ENCODE assay signal across 8 cellular contexts in the genomic region with DNA sequence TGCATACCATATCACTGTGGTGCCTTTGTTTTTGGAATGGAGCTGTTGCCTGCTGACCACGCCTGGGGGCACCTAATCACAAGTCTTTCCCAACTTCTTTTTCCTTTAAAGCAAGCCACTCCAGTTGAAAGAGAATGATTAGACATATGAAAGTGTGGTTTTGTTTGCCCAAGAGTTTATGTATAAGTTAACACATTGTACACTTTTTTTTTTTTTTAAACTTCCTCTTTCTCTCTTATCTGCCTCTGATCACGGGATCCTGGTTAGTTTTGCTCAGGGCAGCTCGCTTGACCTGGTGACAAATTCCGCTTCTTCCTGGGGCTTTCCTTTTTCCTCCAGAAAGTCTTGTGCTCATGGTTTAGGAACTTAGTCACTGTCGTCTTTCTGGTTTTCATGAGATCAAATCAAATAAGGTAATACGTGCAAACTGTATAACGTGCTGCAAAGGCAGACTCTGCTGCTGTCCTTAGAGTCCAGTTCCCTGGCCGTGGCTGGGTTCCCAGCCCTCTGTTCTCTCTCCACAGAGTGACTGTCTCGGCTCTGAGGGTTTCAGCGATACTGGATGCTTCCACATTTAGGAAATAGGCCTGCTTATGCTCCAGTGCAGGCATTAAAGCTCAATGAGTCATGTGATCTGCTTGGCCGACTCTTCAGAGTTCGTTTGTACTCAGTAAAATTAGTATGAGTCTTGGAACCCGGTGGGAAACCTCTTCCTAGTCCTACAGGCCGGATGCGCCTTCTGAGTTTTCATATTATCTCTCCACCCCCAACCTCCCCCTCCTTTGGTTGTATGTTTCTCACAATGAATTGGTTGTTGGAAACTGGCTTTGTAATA. TPM values are rescaled to one million over a fixed set of nuclear protein-coding genes. Genes with fewer than 3 reads are reported as not detected.
DNase-seq lines count a peak whose midpoint lies in the region; TF ChIP-seq lines count a peak whose summit lies in the region.

No MANE protein-coding gene starts in this region.

- H2BK15ac ChIP-seq in H9 (ENCODE audit: low read depth, low read length): no peak overlapping the region

- H3K79me2 ChIP-seq in H9 (ENCODE audit: insufficient read depth, low read length): peaks cover 8% of the 10 kb centered on the region; the same call in 1 of the 2 replicates

- H3K4me3 Mint-ChIP-seq in H9: no peak overlapping the region

- no peak overlapping the region for H3T11ph ChIP-seq in H9 (ENCODE audit: low read length)

- no peak overlapping the region for H4K5ac ChIP-seq in H9 (ENCODE audit: insufficient read length, low read depth, low read length)

- H3K9me3 ChIP-seq in H9 (ENCODE audit: control insufficient read depth, low read depth, low read length) (no peaks in the 10 kb centered on the region), MG63 (no peaks in the 10 kb centered on the region), neuron (ENCODE audit: low read length) (no peaks in the 10 kb centered on the region)

- H3K4me2 ChIP-seq in H9 (ENCODE audit: insufficient read depth, insufficient read length, low read length): no peak overlapping the region

- H3K27me3 ChIP-seq in H9 (ENCODE audit: insufficient read depth, low read length): no peaks in the 10 kb centered on the region
- no peaks in the 10 kb centered on the region for H3K27me3 ChIP-seq in MG63
- H3K27me3 ChIP-seq in neuron (ENCODE audit: insufficient read depth, low read length): no peaks in the 10 kb centered on the region

- H2BK20ac ChIP-seq in H9 (ENCODE audit: low read depth, low read length, poor library complexity, severe bottlenecking): peak overlapping the region; percentile 60

- H3K36me3 Mint-ChIP-seq in H9 (ENCODE audit: insufficient read depth in 1 of 3, low read depth in 3 of 3): peaks cover under 1 to 3% (median 2%) of the 10 kb centered on the region in 3 experiments; a peak in 5 of 7 replicates

- H3K14ac ChIP-seq in H9 (ENCODE audit: insufficient read depth, low read length): no peak overlapping the region

- no peak overlapping the region for H2AK5ac ChIP-seq in H9 (ENCODE audit: insufficient read length, low read length)

- H3K4ac ChIP-seq in H9 (ENCODE audit: low read depth, low read length): no peak overlapping the region

- no peak overlapping the region for H2BK5ac ChIP-seq in H9 (ENCODE audit: insufficient read length, low read length)

- H3K4me3 ChIP-seq in GM12875 (ENCODE audit: low read depth, low read length): peak overlapping the region; percentile 12
- H3K4me3 ChIP-seq in MG63: peak overlapping the region; percentile 20
- H3K4me3 ChIP-seq in fibroblast of villous mesenchyme (ENCODE audit: low read depth, low read length): peak overlapping the region; percentile 46
- peak overlapping the region; percentile 39 for H3K4me3 ChIP-seq in neuron (ENCODE audit: low read length)

- DNase-seq in H9: no peak
- DNase-seq in MG63: peak; percentile 83
- DNase-seq in activated T-cell treated with anti-CD3 and anti-CD28 coated beads, Interleukin-2, amount 50 U/mL, for 1 hour: peak; percentile 44
- DNase-seq in fibroblast of villous mesenchyme (ENCODE audit: low read depth): peak; percentile 93
- DNase-seq in NCI-H1092 (lab: John Stamatoyannopoulos, UW): no peak
- no peak for DNase-seq in NCI-H1436 (lab: John Stamatoyannopoulos, UW)

- H3K27me3 Mint-ChIP-seq in H9 (ENCODE audit: low read depth): no peaks in the 10 kb centered on the region

- H3K36me3 ChIP-seq in MG63 (no peaks in the 10 kb centered on the region), neuron (ENCODE audit: insufficient read depth, low read length) (no peaks in the 10 kb centered on the region)

- no peak overlapping the region for H3K23ac ChIP-seq in H9 (ENCODE audit: insufficient read length, low read depth, low read length)

- no peak overlapping the region for H2AFZ ChIP-seq in H9 (ENCODE audit: low read length)
- peak overlapping the region; percentile 92 for H2AFZ ChIP-seq in neuron (ENCODE audit: low read depth, low read length)

- H4K20me1 ChIP-seq in H9 (ENCODE audit: control insufficient read depth, insufficient read depth, insufficient read length): no peaks in the 10 kb centered on the region

- peaks cover 24 to 36% of the 10 kb centered on the region in 2 experiments for H3K4me1 Mint-ChIP-seq in H9

- H3K79me1 ChIP-seq in H9 (ENCODE audit: insufficient read depth, low read depth, low read length, poor library complexity, severe bottlenecking): peaks cover 10% of the 10 kb centered on the region

- no peaks in the 10 kb centered on the region for H3K9me3 Mint-ChIP-seq in H9

- no peak overlapping the region for H4K91ac ChIP-seq in H9 (ENCODE audit: insufficient read length, low read depth, low read length)

- no peak overlapping the region for H3K56ac ChIP-seq in H9 (ENCODE audit: insufficient read length, low read depth, low read length)

- H3K27ac ChIP-seq in H9 (ENCODE audit: insufficient read length, low read depth, low read length): no peak overlapping the region

- H3K18ac ChIP-seq in H9 (ENCODE audit: insufficient read length, low read depth, low read length): no peak overlapping the region

- H3K9ac ChIP-seq in H9 (ENCODE audit: extremely low read depth, insufficient read length, low read length): no peak overlapping the region

- no CpG with 5 or more reads among the region's 15 CpGs for WGBS in H9 (ENCODE audit: extremely low coverage, insufficient read length, low lambda C conversion rate)

- H4K8ac ChIP-seq in H9 (replicated peaks; ENCODE audit: insufficient read length, low read depth, low read length): no peak overlapping the region

- peak overlapping the region; percentile 70 to 90 (median 89) for H3K27ac Mint-ChIP-seq in H9

- H3K4me1 ChIP-seq in H9 (ENCODE audit: insufficient read depth, low read length) (peaks cover 3% of the 10 kb centered on the region; the same call in 1 of the 2 replicates), neuron (ENCODE audit: insufficient read depth, low read length) (peaks cover 6% of the 10 kb centered on the region)

- TF ChIP-seq CTCF in GM12875 (IDR thresholded peaks at IDR 0.05; ENCODE audit: borderline replicate concordance, insufficient read depth, low read depth, low read length): no peak
- TF ChIP-seq CTCF in H9 (conservative IDR thresholded peaks at IDR 0.05): no peak
- peak; percentile 7 for TF ChIP-seq CTCF in fibroblast of villous mesenchyme (IDR thresholded peaks at IDR 0.05; ENCODE audit: insufficient read depth, low read depth, low read length)

- H2BK120ac ChIP-seq in H9 (ENCODE audit: low read depth, low read length, poor library complexity, severe bottlenecking): peak overlapping the region; percentile 19

- no peaks in the 10 kb centered on the region for H3K23me2 ChIP-seq in H9 (ENCODE audit: insufficient read length, low read depth, low read length, poor library complexity, severe bottlenecking)

- H2BK12ac ChIP-seq in H9 (ENCODE audit: insufficient read length, low read depth, low read length): no peak overlapping the region

RNA-seq across cellular contexts. Expression of gene RASSF3, which starts 15.2 kb away (rescaled TPM):
- total RNA-seq in H9 (2021) (45.1 and 45.9 TPM in 2 replicates), fibroblast of villous mesenchyme (20.3 and 31.1 TPM in 2 replicates)
- total RNA-seq in MG63 (2014; rRNA removed; shearing (Covaris generic); ENCODE audit: low replicate concordance): 10.1 and 10.3 TPM in 2 replicates

Comparison
In these comparisons a context has a peak if more than half of its experiments do, and no peak if none do; other contexts are left out.
1. DNase-seq: peak in MG63 (single experiment), activated T-cell treated with anti-CD3 and anti-CD28 coated beads, Interleukin-2, amount 50 U/mL, for 1 hour (single experiment) and fibroblast of villous mesenchyme (single experiment); none in H9 (single experiment), NCI-H1092 (single experiment) and NCI-H1436 (single experiment).
2. Peak in every context shown above with its lines, with median percentiles within 50 percentile points of each other: H3K4me3 ChIP-seq.